In the genomic region with DNA sequence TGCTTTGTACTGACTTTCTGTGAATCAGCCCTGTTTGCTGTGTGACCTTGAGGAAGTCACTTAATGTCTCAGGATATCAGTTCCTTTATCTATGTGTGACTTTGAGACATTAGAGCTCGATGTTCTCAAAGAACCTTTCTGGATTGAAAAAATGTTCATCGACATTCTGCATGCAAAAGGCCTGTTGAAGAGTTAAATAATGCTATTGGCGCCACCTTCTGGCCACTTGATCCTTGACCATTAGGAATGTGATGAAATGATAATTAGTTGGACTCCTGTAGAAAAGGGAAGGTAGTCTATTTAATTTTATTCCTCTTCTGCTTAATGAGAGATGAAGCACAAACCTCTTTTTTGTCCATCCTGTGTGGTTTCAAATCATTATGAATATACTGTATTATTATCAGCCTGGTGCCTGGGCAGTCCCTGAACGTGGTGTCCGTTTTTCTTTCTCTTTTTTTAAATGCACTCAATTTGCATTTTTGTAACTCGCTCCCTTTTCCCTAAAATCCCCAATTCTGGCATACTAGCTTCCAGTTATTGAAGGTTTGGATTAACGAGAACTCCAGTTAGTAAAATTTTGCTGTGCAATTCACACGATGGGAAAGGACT, we compare ENCODE assay signal across 9 cellular contexts. TPM values are rescaled to one million over a fixed set of nuclear protein-coding genes. Genes with fewer than 3 reads are reported as not detected.
DNase-seq lines count a peak whose midpoint lies in the region; ATAC-seq, FAIRE-seq and TF ChIP-seq lines count a peak whose summit lies in the region.
"Had no signal": no experiment of that assay in that cellular context is flagged by ENCODE, and none has a peak within 500 bp of the region (broad histone marks: within the 10 kb centered on the region; RNA-seq: fewer than 3 reads in every experiment).

No MANE protein-coding gene starts in this region.

- no peak overlapping the region for H3K4me3 ChIP-seq in epithelial cell of proximal tubule (ENCODE audit: low read depth, low read length)
- no peak overlapping the region for H3K4me3 ChIP-seq in naive thymus-derived CD4-positive, alpha-beta T cell (ENCODE audit: low read length)
- no peak overlapping the region for H3K4me3 ChIP-seq in vagina

- no peaks in the 10 kb centered on the region for H3K9me3 ChIP-seq in naive thymus-derived CD4-positive, alpha-beta T cell (ENCODE audit: control insufficient read depth in 2 of 3, low read length in 3 of 3)
- no peaks in the 10 kb centered on the region for H3K9me3 ChIP-seq in vagina

- POLR2A ChIA-PET in activated B cell treated with CpG ODN at 0.5 μM for 24 hours (lab: Charles Lee): no interaction called here
- POLR2A ChIA-PET in naive thymus-derived CD4-positive, alpha-beta T cell (lab: Charles Lee): no interaction called here

- no peak overlapping the region for H3K4me3 Mint-ChIP-seq in activated B cell treated with CpG ODN at 0.5 μM for 24 hours
- H3K4me3 Mint-ChIP-seq in naive thymus-derived CD4-positive, alpha-beta T cell: no peak overlapping the region

- CTCF ChIA-PET in activated B cell treated with CpG ODN at 0.5 μM for 24 hours (lab: Charles Lee): interaction anchor here (0.5 to 1.9 kb wide), 14 partner anchors 18 to 686 kb away, joined by 3 to 9 read pairs (median 4); a partner anchor contains a TSS
- CTCF ChIA-PET in naive thymus-derived CD4-positive, alpha-beta T cell (lab: Charles Lee): interaction anchor here (0.8 to 1.4 kb wide), 4 partner anchors 20 to 686 kb away, joined by 3 to 4 read pairs (median 4); a partner anchor contains a TSS

- ATAC-seq in activated B cell treated with CpG ODN at 0.5 μM for 24 hours (ENCODE audit: low read depth) (no peak), GM19351 (IDR thresholded peaks at IDR 0.05; ENCODE audit: unreplicated experiment) (no peak)
- peak; percentile 38 for ATAC-seq in naive thymus-derived CD4-positive, alpha-beta T cell
- ATAC-seq: left colon had no signal

- no peaks in the 10 kb centered on the region for H3K4me1 ChIP-seq in naive thymus-derived CD4-positive, alpha-beta T cell (ENCODE audit: control insufficient read depth in 2 of 2, insufficient read depth in 2 of 2, low read length in 2 of 2)
- no peaks in the 10 kb centered on the region for H3K4me1 ChIP-seq in vagina

- intact Hi-C loops in activated B cell treated with CpG ODN at 0.5 μM for 24 hours (cut with micrococcal nuclease): loop anchor here (1.0 to 10.0 kb wide), 5 partner anchors 128 to 899 kb away; no protein-coding TSS in a partner anchor
- intact Hi-C loops in naive thymus-derived CD4-positive, alpha-beta T cell (cut with micrococcal nuclease): loop anchor here (1.0 to 5.0 kb wide), 5 partner anchors 126 to 686 kb away; no protein-coding TSS in a partner anchor
- intact Hi-C loops in vagina (cut with DNase I): no loop called here

- DNase-seq in AG09319 (ENCODE audit: extremely low read depth, low read depth) (peak; percentile 22), GM18507 (ENCODE audit: extremely low spot score, insufficient read length, low read depth) (peak; percentile 37), NCI-H2196 (lab: John Stamatoyannopoulos, UW; ENCODE audit: unreplicated experiment) (peak; percentile 78), activated B cell treated with CpG ODN at 0.5 μM for 24 hours (no peak), epithelial cell of proximal tubule (ENCODE audit: low read depth) (no peak), vagina (ENCODE audit: extremely low spot score in 2 of 2) (no peak)
- DNase-seq in naive thymus-derived CD4-positive, alpha-beta T cell: peak in 3 of 9 donors; percentile 7 to 19 (median 14)

- no peak overlapping the region for H3K27ac ChIP-seq in naive thymus-derived CD4-positive, alpha-beta T cell (ENCODE audit: low read depth, low read length)
- H3K27ac ChIP-seq in vagina: no peak overlapping the region

- no peaks in the 10 kb centered on the region for H3K9me3 Mint-ChIP-seq in activated B cell treated with CpG ODN at 0.5 μM for 24 hours
- no peaks in the 10 kb centered on the region for H3K9me3 Mint-ChIP-seq in naive thymus-derived CD4-positive, alpha-beta T cell

- no peaks in the 10 kb centered on the region for H3K36me3 ChIP-seq in naive thymus-derived CD4-positive, alpha-beta T cell (ENCODE audit: control insufficient read depth in 2 of 3, insufficient read depth in 3 of 3, low read length in 3 of 3)
- no peaks in the 10 kb centered on the region for H3K36me3 ChIP-seq in vagina

- no peaks in the 10 kb centered on the region for H3K36me3 Mint-ChIP-seq in activated B cell treated with CpG ODN at 0.5 μM for 24 hours (ENCODE audit: low read depth)
- no peaks in the 10 kb centered on the region for H3K36me3 Mint-ChIP-seq in naive thymus-derived CD4-positive, alpha-beta T cell

- TF ChIP-seq CTCF in AG09319 (IDR thresholded peaks at IDR 0.05; ENCODE audit: low read depth, low read length) (peak; percentile 43), activated B cell treated with CpG ODN at 0.5 μM for 24 hours (IDR thresholded peaks at IDR 0.05) (peak; percentile 65), epithelial cell of proximal tubule (conservative IDR thresholded peaks at IDR 0.05; ENCODE audit: low read depth, low read length) (peak; percentile 74), vagina (IDR thresholded peaks at IDR 0.05) (peak; percentile 41 to 66 (median 57))

- TF ChIP-seq POLR2A in vagina (IDR thresholded peaks at IDR 0.05): no peak

- no peaks in the 10 kb centered on the region for H3K4me1 Mint-ChIP-seq in activated B cell treated with CpG ODN at 0.5 μM for 24 hours
- peaks cover 0 to 3% (median 0%) of the 10 kb centered on the region in 7 donors for H3K4me1 Mint-ChIP-seq in naive thymus-derived CD4-positive, alpha-beta T cell

- no peak overlapping the region for H3K27ac Mint-ChIP-seq in activated B cell treated with CpG ODN at 0.5 μM for 24 hours
- no peak overlapping the region for H3K27ac Mint-ChIP-seq in naive thymus-derived CD4-positive, alpha-beta T cell

- no peaks in the 10 kb centered on the region for H3K27me3 ChIP-seq in naive thymus-derived CD4-positive, alpha-beta T cell (ENCODE audit: control insufficient read depth in 2 of 2, insufficient read depth in 2 of 2, low read length in 2 of 2)
- no peaks in the 10 kb centered on the region for H3K27me3 ChIP-seq in vagina

- peaks cover 5% of the 10 kb centered on the region for H3K27me3 Mint-ChIP-seq in activated B cell treated with CpG ODN at 0.5 μM for 24 hours
- H3K27me3 Mint-ChIP-seq in naive thymus-derived CD4-positive, alpha-beta T cell: peaks cover 0 to 10% (median 3%) of the 10 kb centered on the region in 5 donors

- FAIRE-seq in GM18507 (lab: Jason Lieb, UNC): peak; percentile 80

RNA-seq across cellular contexts. Expression of a gene that starts 20.7 kb away (rescaled TPM):
- total RNA-seq in activated B cell treated with CpG ODN at 0.5 μM for 24 hours (not detected in 2 replicates), epithelial cell of proximal tubule (not detected in 2 replicates), vagina (not detected)
- not detected for total RNA-seq in naive thymus-derived CD4-positive, alpha-beta T cell
- polyA plus RNA-seq in naive thymus-derived CD4-positive, alpha-beta T cell: not detected
- total RNA-seq: left colon had no signal

RNA-seq across cellular contexts. Expression of a gene that starts 54.2 kb away (rescaled TPM):
- total RNA-seq in activated B cell treated with CpG ODN at 0.5 μM for 24 hours (79.8 and 81.2 TPM in 2 replicates), epithelial cell of proximal tubule (39.1 and 44.3 TPM in 2 replicates), vagina (108 TPM)
- total RNA-seq in naive thymus-derived CD4-positive, alpha-beta T cell: 10 to 100 TPM; 23.3 to 55.9 (median 42.6) TPM
- polyA plus RNA-seq in naive thymus-derived CD4-positive, alpha-beta T cell: 100 to 1,000 TPM; 100 to 110 TPM

Comparison
In these comparisons a context has a peak if more than half of its experiments do, and no peak if none do; other contexts are left out.
1. DNase-seq: peak in AG09319 (single experiment), GM18507 (single experiment) and NCI-H2196 (single experiment); none in activated B cell treated with CpG ODN at 0.5 μM for 24 hours (single experiment), epithelial cell of proximal tubule (single experiment) and vagina (0 of 2).
2. Peak in every context shown above with its lines, with median percentiles within 50 percentile points of each other: CTCF ChIP-seq.